20 cellular contexts compared by ENCODE assay signal in the genomic region with DNA sequence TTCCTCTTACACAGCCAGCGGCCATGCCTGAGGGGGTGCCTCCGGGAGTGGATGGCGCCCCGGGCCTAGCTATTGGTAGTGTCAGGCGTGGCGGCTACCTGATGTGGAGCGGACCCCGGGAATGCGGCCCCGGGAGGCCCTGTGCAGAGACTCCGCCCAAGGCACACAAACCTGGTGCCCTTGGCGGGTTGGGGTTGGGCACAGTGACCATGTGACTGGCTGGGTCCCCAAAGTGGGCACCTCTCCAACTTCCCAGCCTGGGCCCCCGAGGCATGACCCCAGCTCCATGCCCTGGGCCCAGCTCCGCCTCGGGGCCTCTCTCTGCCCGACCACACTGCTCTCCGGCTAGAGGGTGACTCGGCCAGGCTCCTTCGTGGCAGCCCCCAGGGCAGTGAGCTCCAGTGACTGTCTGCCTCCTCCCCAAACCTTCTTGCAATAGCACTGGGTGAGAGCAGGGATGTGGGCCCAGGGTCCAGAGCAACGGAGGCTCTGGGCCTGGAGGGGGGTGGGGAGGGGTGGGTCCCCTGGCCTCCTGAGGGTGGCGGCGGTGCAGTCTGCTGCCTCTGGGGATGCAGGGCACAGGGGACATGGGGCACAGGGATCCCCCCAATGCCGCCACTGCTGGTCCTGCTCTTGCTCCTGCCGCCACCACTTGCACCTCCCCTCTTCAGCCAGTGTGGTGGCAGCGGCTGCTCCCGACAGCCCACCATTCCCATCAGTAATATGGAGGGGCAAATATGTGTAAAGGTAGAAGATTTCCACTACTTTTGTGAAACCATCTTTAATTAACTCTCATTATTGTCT.
"Had no signal": no experiment of that assay in that cellular context is flagged by ENCODE, and none has a peak within 500 bp of the region (broad histone marks: within the 10 kb centered on the region; RNA-seq: fewer than 3 reads in every experiment).

No MANE protein-coding gene starts in this region.

- H3K4me1 ChIP-seq: left lung, pancreas had no signal

- ATAC-seq: activated CD8-positive, alpha-beta memory T cell treated with anti-CD3 and anti-CD28 coated beads, Interleukin-2, amount 10 ng/mL, durations not matched to agents 7 days and 5 days; left lung; pancreas; T-helper 17 cell had no signal

- H3K27me3 ChIP-seq: left lung, neural progenitor cell, pancreas had no signal

- H3K4me3 ChIP-seq: left lung, neural progenitor cell, pancreas had no signal

- H3K27ac ChIP-seq: epithelial cell of prostate, left lung, neural progenitor cell, pancreas, WERI-Rb-1 had no signal

- H3K36me3 ChIP-seq: left lung, neural progenitor cell, pancreas, WERI-Rb-1 had no signal

- H3K9me3 ChIP-seq: pancreas had no signal

- DNase-seq: activated CD4-positive, alpha-beta memory T cell treated with anti-CD3 and anti-CD28 coated beads for 36 hours; activated CD8-positive, alpha-beta memory T cell treated with anti-CD3 and anti-CD28 coated beads, Interleukin-2, amount 10 ng/mL, durations not matched to agents 7 days and 5 days; activated gamma-delta T cell; activated naive CD8-positive, alpha-beta T cell treated with anti-CD3 and anti-CD28 coated beads for 36 hours; activated T-cell treated with anti-CD3 and anti-CD28 coated beads, Interleukin-2, amount 50 U/mL, for 1 hour; amygdala; cerebellar nuclear complex; effector memory CD4-positive, alpha-beta T cell; islet precursor cell; mesendoderm; SHP77 treated with DMSO at 0.1 percent for 48 hours; stimulated activated CD4-positive, alpha-beta T cell treated with anti-CD3 and anti-CD28 coated beads, Interleukin-2, amount 100 ng/mL, for 48 hours; stimulated activated naive CD4-positive, alpha-beta T cell; T-helper 17 cell; trophoblast cell; WERI-Rb-1 had no signal
